Comparison of ENCODE assay signal across 1 cellular context in genomic region chr10:49298990-49299815, GRCh38.
TF ChIP-seq lines count a peak whose summit lies in the region.

Gene C10orf71, plus strand, starts transcription at chr10:49299170. Its CDS starts 23,376 bp downstream, at chr10:49322546.

TF ChIP-seq in GM12878, 131 proteins besides CTCF, POLR2A, EP300 and RAD21 (continued from another document):
- TF ChIP-seq ATF2 (IDR thresholded peaks at IDR 0.05; ENCODE audit: low read length) = no peak
- TF ChIP-seq ZBTB33 (IDR thresholded peaks at IDR 0.05) = no peak
- TF ChIP-seq ZSCAN29 (IDR thresholded peaks at IDR 0.05) = no peak
- TF ChIP-seq HDAC6 (IDR thresholded peaks at IDR 0.05; ENCODE audit: unreplicated experiment) = no peak
- TF ChIP-seq SMAD1 (IDR thresholded peaks at IDR 0.05; ENCODE audit: low read depth, partially characterized antibody) = no peak
- TF ChIP-seq ATF7 (IDR thresholded peaks at IDR 0.05; ENCODE audit: low read depth) = no peak
- TF ChIP-seq TAF1 (IDR thresholded peaks at IDR 0.05; ENCODE audit: borderline replicate concordance, low read depth, low read length) = no peak
TF ChIP-seq in GM12878: peak in this region for 0.
